Comparison of ENCODE assay signal across 8 cellular contexts in the genomic region with DNA sequence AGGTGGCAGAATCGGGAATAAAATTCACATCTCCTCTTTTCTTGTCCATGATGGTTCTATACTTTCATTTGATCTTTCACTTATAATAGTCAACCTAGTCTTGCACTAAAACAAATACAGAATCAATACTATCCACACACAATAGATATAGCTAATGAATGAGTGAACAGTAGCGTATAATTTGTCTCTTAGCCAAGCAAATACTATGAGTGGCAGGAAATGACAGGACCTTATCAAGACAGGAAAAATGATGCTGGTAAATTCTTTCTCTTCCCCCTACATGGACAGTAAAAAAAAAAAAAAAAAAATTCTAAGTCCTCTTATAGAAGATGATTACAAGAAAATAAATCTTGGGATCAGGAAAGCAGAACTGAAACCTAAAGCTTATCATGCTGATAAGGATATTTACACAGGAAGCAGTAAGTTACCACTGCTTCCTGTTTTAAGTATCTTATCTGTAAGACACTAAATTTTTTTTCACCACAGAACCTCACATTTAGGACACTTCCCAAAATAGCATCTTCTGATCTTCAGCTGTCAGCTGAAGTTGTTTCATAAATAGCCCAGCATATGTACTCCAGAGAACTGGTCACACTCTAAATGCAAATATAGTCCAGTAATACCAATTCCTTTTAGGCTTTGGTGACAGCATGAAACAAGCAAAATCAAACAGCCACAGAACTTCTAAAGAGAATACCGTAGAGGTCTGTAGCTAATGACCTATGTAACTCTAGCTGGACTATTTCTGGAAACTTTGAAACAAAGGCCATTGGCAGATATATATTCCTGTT. TPM values are rescaled to one million over a fixed set of nuclear protein-coding genes. Genes with fewer than 3 reads are reported as not detected.
DNase-seq lines count a peak whose midpoint lies in the region; ATAC-seq and TF ChIP-seq lines count a peak whose summit lies in the region.

No MANE protein-coding gene starts in this region.

- POLR2A ChIA-PET in Caco-2 (lab: Charles Lee) = interaction anchor here (0.7 kb wide), 1 partner anchor 294 kb away, joined by 4 read pairs; no protein-coding TSS in a partner anchor

- H3K4me1 ChIP-seq in GM23248 (ENCODE audit: insufficient read depth) (peaks cover 22% of the 10 kb centered on the region), body of pancreas (peaks cover 28% of the 10 kb centered on the region), Peyer's patch (peaks cover 0 to 34% (median 10%) of the 10 kb centered on the region in 4 donors), Caco-2 (peaks cover 36% of the 10 kb centered on the region)

- CTCF ChIA-PET in Caco-2 (lab: Charles Lee) = interaction anchor here (0.6 kb wide), 1 partner anchor 288 kb away, joined by 3 read pairs; no protein-coding TSS in a partner anchor

- H3K79me2 ChIP-seq in GM23248 (ENCODE audit: insufficient read depth) = peaks cover 99% of the 10 kb centered on the region

- H3K9me2 ChIP-seq in GM23248 (ENCODE audit: insufficient read depth) = no peaks in the 10 kb centered on the region

- H2AFZ ChIP-seq in GM23248 = no peak overlapping the region

- H3K9ac ChIP-seq in GM23248 = no peak overlapping the region

- BruUV-seq in Caco-2 (replicated peaks; lab: Mats Ljungman, UMichigan) = no TSS peak

- no peaks in the 10 kb centered on the region for H4K20me1 ChIP-seq in GM23248 (ENCODE audit: insufficient read depth)

- H3K27me3 Mint-ChIP-seq in nephron (ENCODE audit: low read depth) (no peaks in the 10 kb centered on the region), Caco-2 (ENCODE audit: insufficient read depth, unreplicated experiment) (no peaks in the 10 kb centered on the region)

- no peaks in the 10 kb centered on the region for H3K27me3 ChIP-seq in GM23248 (replicated peaks; ENCODE audit: insufficient read depth)
- H3K27me3 ChIP-seq in body of pancreas = no peaks in the 10 kb centered on the region
- no peaks in the 10 kb centered on the region for H3K27me3 ChIP-seq in Peyer's patch
- no peaks in the 10 kb centered on the region for H3K27me3 ChIP-seq in Caco-2 (replicated peaks; ENCODE audit: control insufficient read depth, insufficient read depth, low read length)

- ATAC-seq in GM18502 (IDR thresholded peaks at IDR 0.05; ENCODE audit: poor library complexity, unreplicated experiment) (peak; percentile 98), body of pancreas (peak; percentile 38)

- H3K4me2 ChIP-seq in GM23248 (ENCODE audit: unreplicated experiment) = peak overlapping the region; percentile 10

- H3K4me3 Mint-ChIP-seq in nephron (no peak overlapping the region), Caco-2 (ENCODE audit: unreplicated experiment) (no peak overlapping the region)

- DNase-seq in GM23248 (no peak), LoVo (ENCODE audit: low spot score) (peak; percentile 84), body of pancreas (no peak), NCI-H128 (lab: John Stamatoyannopoulos, UW; ENCODE audit: unreplicated experiment) (no peak), Peyer's patch (no peak), Caco-2 (no peak)

- H3K36me3 Mint-ChIP-seq in nephron (ENCODE audit: low read depth) = peaks cover 40% of the 10 kb centered on the region
- peaks cover 17% of the 10 kb centered on the region for H3K36me3 Mint-ChIP-seq in Caco-2 (ENCODE audit: insufficient read depth, unreplicated experiment)

- H3K4me1 Mint-ChIP-seq in nephron (peaks cover 58% of the 10 kb centered on the region), Caco-2 (ENCODE audit: low read depth, unreplicated experiment) (peaks cover 20% of the 10 kb centered on the region)

- no peaks in the 10 kb centered on the region for H3F3A ChIP-seq in GM23248 (ENCODE audit: insufficient read depth)

- in situ Hi-C loops in GM23248 (cut with MboI) = no loop called here

- H3K36me3 ChIP-seq in GM23248 (ENCODE audit: low read depth) = peaks cover 18% of the 10 kb centered on the region
- no peaks in the 10 kb centered on the region for H3K36me3 ChIP-seq in body of pancreas (replicated peaks in 1 of 2; ENCODE audit: insufficient read depth in 1 of 2, low read depth in 2 of 2)
- H3K36me3 ChIP-seq in Peyer's patch = no peaks in the 10 kb centered on the region
- H3K36me3 ChIP-seq in Caco-2 (ENCODE audit: control insufficient read depth, insufficient read depth, low read length) = no peaks in the 10 kb centered on the region; the same call in 1 of the 2 replicates

- 58 to 63% methylated on average over 3 of the region's 3 CpGs for WGBS in GM23248 (ENCODE audit: low coverage in 1 of 2, low lambda C conversion rate in 2 of 2, missing lambda C conversion rate in 2 of 2), 2 experiments
- 5 to 8% methylated on average over 3 of the region's 3 CpGs for WGBS in body of pancreas, 2 donors

- no peak for TF ChIP-seq POLR2A in body of pancreas (IDR thresholded peaks at IDR 0.05)
- no peak for TF ChIP-seq POLR2A in Peyer's patch (IDR thresholded peaks at IDR 0.05)

- intact Hi-C loops in body of pancreas (cut with DNase I) = no loop called here
- intact Hi-C loops in Caco-2 (cut with micrococcal nuclease; ENCODE audit: unreplicated experiment) = loop anchor here (2.0 to 5.0 kb wide), 2 partner anchors 22 to 40 kb away; no protein-coding TSS in a partner anchor

- H3K9me3 Mint-ChIP-seq in nephron = peaks cover 24% of the 10 kb centered on the region
- H3K9me3 Mint-ChIP-seq in Caco-2 (ENCODE audit: unreplicated experiment) = peaks cover 15% of the 10 kb centered on the region

- no peaks in the 10 kb centered on the region for H3K9me3 ChIP-seq in GM23248 (ENCODE audit: low read depth)
- H3K9me3 ChIP-seq in body of pancreas = no peaks in the 10 kb centered on the region
- H3K9me3 ChIP-seq in Peyer's patch = no peaks in the 10 kb centered on the region
- peaks cover 5% of the 10 kb centered on the region; the same call in 1 of the 2 replicates for H3K9me3 ChIP-seq in Caco-2

- H3K27ac Mint-ChIP-seq in nephron (peak overlapping the region; percentile 56 to 82 (median 76)), Caco-2 (ENCODE audit: unreplicated experiment) (no peak overlapping the region)

- TF ChIP-seq CTCF in body of pancreas (IDR thresholded peaks at IDR 0.05) (no peak), nephron (IDR thresholded peaks at IDR 0.05; ENCODE audit: unreplicated experiment in 3 of 3) (no peak), Peyer's patch (IDR thresholded peaks at IDR 0.05) (no peak), Caco-2 (IDR thresholded peaks at IDR 0.05; ENCODE audit: insufficient read depth in 1 of 2, low read depth in 1 of 2, low read length in 1 of 2, severe bottlenecking in 1 of 2, unreplicated experiment in 1 of 2) (no peak)

- no peak overlapping the region for H3K27ac ChIP-seq in GM23248
- peak overlapping the region in 3 of 4 donors; percentile 11 to 66 (median 33) for H3K27ac ChIP-seq in body of pancreas
- H3K27ac ChIP-seq in Peyer's patch = peak overlapping the region in 1 of 4 donors; percentile 25

- H3K4me3 ChIP-seq in GM23248 (no peak overlapping the region), body of pancreas (no peak overlapping the region), Peyer's patch (no peak overlapping the region), Caco-2 (ENCODE audit: low read depth, low read length) (no peak overlapping the region)

RNA-seq across cellular contexts. Expression of gene IRS1, which starts 27.0 kb away (rescaled TPM):
- total RNA-seq in GM23248 (2014; rRNA removed; shearing (Covaris generic)) = 18.8 TPM in 2 replicates
- polyA plus RNA-seq in GM23248 (2016; fragmentation: Nextera tagmentation; extraction: Ambion mirVana) = 8.4 and 9.1 TPM in 2 replicates
- total RNA-seq in body of pancreas (1 to 10 TPM; 8.2 to 9.6 TPM), Peyer's patch (10 to 100 TPM in 3 of 4 donors, 1 to 10 TPM in 1; 8.3 to 67.7 (median 22.5) TPM), Caco-2 (2022) (27.9 and 32.4 TPM in 2 replicates)
